In genomic region chr4:128573781-128574508, GRCh38 we compare ENCODE assay signal across 2 cellular contexts.
TF ChIP-seq lines count a peak whose summit lies in the region.

No MANE protein-coding gene starts in this region.

TF ChIP-seq in A549, 52 proteins besides CTCF, POLR2A, EP300 and RAD21 (continued from another document and continues in another):
- TF ChIP-seq HMGXB4 (CRISPR knock-in tag; IDR thresholded peaks at IDR 0.05; ENCODE audit: borderline replicate concordance) = no peak
- TF ChIP-seq SMC3 (IDR thresholded peaks at IDR 0.05) = peak; percentile 63
- peak; percentile 98 for TF ChIP-seq GATA3 (IDR thresholded peaks at IDR 0.05; ENCODE audit: borderline replicate concordance)
- peak; percentile 83 for TF ChIP-seq MAX (IDR thresholded peaks at IDR 0.05)
- TF ChIP-seq RNF2 (IDR thresholded peaks at IDR 0.05; ENCODE audit: borderline replicate concordance, low read depth) = no peak
- no peak for TF ChIP-seq ATOH8 (CRISPR knock-in tag; IDR thresholded peaks at IDR 0.05; ENCODE audit: low read depth)
- no peak for TF ChIP-seq MAZ (IDR thresholded peaks at IDR 0.05; ENCODE audit: borderline replicate concordance, low read depth, low read length)
- TF ChIP-seq ZFP36 (IDR thresholded peaks at IDR 0.05; ENCODE audit: borderline replicate concordance, partially characterized antibody) = no peak
- TF ChIP-seq BHLHE40 (IDR thresholded peaks at IDR 0.05; ENCODE audit: low read depth, low read length) = no peak
- TF ChIP-seq RFX5 (IDR thresholded peaks at IDR 0.05) = no peak
- TF ChIP-seq JUNB (IDR thresholded peaks at IDR 0.05) = peak; percentile 93
- no peak for TF ChIP-seq USF2 (IDR thresholded peaks at IDR 0.05)
- TF ChIP-seq EHMT2 (IDR thresholded peaks at IDR 0.05; ENCODE audit: low read depth) = no peak
- TF ChIP-seq ESRRA (IDR thresholded peaks at IDR 0.05; ENCODE audit: borderline replicate concordance, low read length) = no peak
- TF ChIP-seq ZSCAN20 (CRISPR knock-in tag; IDR thresholded peaks at IDR 0.05) = no peak
- TF ChIP-seq ZC3H11A (IDR thresholded peaks at IDR 0.05) = no peak
- TF ChIP-seq CEBPB (IDR thresholded peaks at IDR 0.05) = peak in 1 of 2 experiments; percentile 70; a peak in 1 of 4 replicates
- no peak for TF ChIP-seq REST (IDR thresholded peaks at IDR 0.05)
- TF ChIP-seq PHF8 (IDR thresholded peaks at IDR 0.05; ENCODE audit: borderline replicate concordance, low read depth) = no peak
- TF ChIP-seq SREBF2 (IDR thresholded peaks at IDR 0.05) = no peak
- no peak for TF ChIP-seq HOXB5 (CRISPR knock-in tag; IDR thresholded peaks at IDR 0.05)
- TF ChIP-seq PBX3 (IDR thresholded peaks at IDR 0.05) = 0 out of 2 replicates have a peak, but pooled peaks have one; percentile 35
- no peak for TF ChIP-seq ELK1 (IDR thresholded peaks at IDR 0.05; ENCODE audit: low read depth, low read length)

TF ChIP-seq in liver, 16 proteins besides CTCF, POLR2A, EP300 and RAD21 (continued from another document):
- TF ChIP-seq REST (IDR thresholded peaks at IDR 0.05) = peak; percentile 75
- peak; percentile 19 for TF ChIP-seq MAX (IDR thresholded peaks at IDR 0.05)
- TF ChIP-seq JUND (IDR thresholded peaks at IDR 0.05) = peak in 1 of 2 donors; percentile 90
- TF ChIP-seq YY1 (IDR thresholded peaks at IDR 0.05) = peak; percentile 70
- TF ChIP-seq ATF3 (IDR thresholded peaks at IDR 0.05) = no peak
- TF ChIP-seq EGR1 (IDR thresholded peaks at IDR 0.05; ENCODE audit: low read depth in 2 of 2) = no peak
